2 cellular contexts compared by ENCODE assay signal in the genomic region with DNA sequence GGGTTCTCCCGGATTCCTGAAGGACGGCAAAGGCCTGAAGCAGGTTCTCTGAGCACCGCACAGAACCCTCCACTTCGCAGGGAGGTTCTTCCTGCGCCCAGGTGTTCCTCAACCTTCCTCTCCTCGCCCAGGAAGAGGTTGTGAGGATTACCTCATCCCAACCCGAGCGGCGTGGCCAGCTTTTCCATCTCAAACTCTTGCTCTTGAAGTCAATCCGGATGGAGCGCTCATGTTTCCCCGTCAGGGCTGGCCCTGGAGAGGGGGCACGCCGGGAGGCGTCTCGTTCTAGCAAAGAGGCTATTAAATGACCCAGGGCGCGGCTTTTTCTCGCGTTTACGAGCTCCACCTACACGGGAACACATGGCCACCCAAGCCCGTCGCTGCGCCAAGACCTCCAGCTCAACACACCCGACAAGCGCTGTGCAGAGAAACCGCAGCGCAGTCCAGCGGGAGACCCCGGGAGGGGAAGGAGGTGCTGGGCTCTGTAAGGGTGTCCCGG.
TF ChIP-seq lines count a peak whose summit lies in the region.

No MANE protein-coding gene starts in this region.

TF ChIP-seq in HEK293, 187 proteins besides CTCF, POLR2A, EP300 and RAD21 (continued from another document and continues in another):
- TF ChIP-seq WT1 (tag by site-specific recombination; IDR thresholded peaks at IDR 0.05) (peak; percentile 31; the same call in 1 of the 2 replicates), TCF7L2 (IDR thresholded peaks at IDR 0.05; ENCODE audit: borderline replicate concordance, low read depth, low read length) (no peak), KLF10 (tag by site-specific recombination; IDR thresholded peaks at IDR 0.05) (peak; percentile 73; the same call in 1 of the 2 replicates), MEIS1 (CRISPR knock-in tag; IDR thresholded peaks at IDR 0.05; ENCODE audit: borderline replicate concordance) (no peak), ZNF302 (tag by site-specific recombination; IDR thresholded peaks at IDR 0.05; ENCODE audit: low read depth) (no peak), ZBTB8A (tag by site-specific recombination; IDR thresholded peaks at IDR 0.05) (peak; percentile 75), IKZF3 (tag by site-specific recombination; IDR thresholded peaks at IDR 0.05) (peak; percentile 64; the same call in 1 of the 2 replicates), ZNF76 (tag by site-specific recombination; IDR thresholded peaks at IDR 0.05; ENCODE audit: borderline replicate concordance, low read depth) (peak; percentile 54; the same call in 1 of the 2 replicates), ZNF391 (tag by site-specific recombination; IDR thresholded peaks at IDR 0.05; ENCODE audit: borderline replicate concordance, low read depth) (peak; percentile 45; the same call in 1 of the 2 replicates), ZNF24 (tag by site-specific recombination; IDR thresholded peaks at IDR 0.05) (peak; percentile 67), ZSCAN30 (tag by site-specific recombination; IDR thresholded peaks at IDR 0.05) (no peak; the same call in 1 of the 2 replicates), OVOL3 (tag by site-specific recombination; IDR thresholded peaks at IDR 0.05) (no peak), ZNF664 (tag by site-specific recombination; IDR thresholded peaks at IDR 0.05) (no peak), ZNF843 (tag by site-specific recombination; IDR thresholded peaks at IDR 0.05) (no peak), ZNF214 (tag by site-specific recombination; IDR thresholded peaks at IDR 0.05; ENCODE audit: borderline replicate concordance) (no peak), ZNF394 (tag by site-specific recombination; IDR thresholded peaks at IDR 0.05; ENCODE audit: borderline replicate concordance) (peak; percentile 87), BCL11B (tag by site-specific recombination; IDR thresholded peaks at IDR 0.05; ENCODE audit: low read depth) (no peak), ZNF184 (tag by site-specific recombination; IDR thresholded peaks at IDR 0.05) (no peak), ZXDB (tag by site-specific recombination; IDR thresholded peaks at IDR 0.05) (peak; percentile 79), ZFP69B (tag by site-specific recombination; IDR thresholded peaks at IDR 0.05) (no peak), TRIM28 (IDR thresholded peaks at IDR 0.05; ENCODE audit: borderline replicate concordance, low read length) (no peak), OSR2 (tag by site-specific recombination; IDR thresholded peaks at IDR 0.05) (no peak), ZFP37 (tag by site-specific recombination; IDR thresholded peaks at IDR 0.05) (peak; percentile 80), ZNF571 (tag by site-specific recombination; IDR thresholded peaks at IDR 0.05) (no peak), ZSCAN23 (tag by site-specific recombination; IDR thresholded peaks at IDR 0.05) (no peak), ZNF830 (tag by site-specific recombination; IDR thresholded peaks at IDR 0.05; ENCODE audit: low read depth) (no peak)
- TF ChIP-seq, protein P1, sequence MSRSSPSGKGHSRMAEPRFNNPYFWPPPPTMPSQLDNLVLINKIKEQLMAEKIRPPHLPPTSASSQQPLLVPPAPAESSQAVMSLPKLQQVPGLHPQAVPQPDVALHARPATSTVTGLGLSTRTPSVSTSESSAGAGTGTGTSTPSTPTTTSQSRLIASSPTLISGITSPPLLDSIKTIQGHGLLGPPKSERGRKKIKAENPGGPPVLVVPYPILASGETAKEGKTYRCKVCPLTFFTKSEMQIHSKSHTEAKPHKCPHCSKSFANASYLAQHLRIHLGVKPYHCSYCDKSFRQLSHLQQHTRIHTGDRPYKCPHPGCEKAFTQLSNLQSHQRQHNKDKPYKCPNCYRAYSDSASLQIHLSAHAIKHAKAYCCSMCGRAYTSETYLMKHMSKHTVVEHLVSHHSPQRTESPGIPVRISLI (tag by site-specific recombination; IDR thresholded peaks at IDR 0.05), result no peak
- TF ChIP-seq, protein P2, sequence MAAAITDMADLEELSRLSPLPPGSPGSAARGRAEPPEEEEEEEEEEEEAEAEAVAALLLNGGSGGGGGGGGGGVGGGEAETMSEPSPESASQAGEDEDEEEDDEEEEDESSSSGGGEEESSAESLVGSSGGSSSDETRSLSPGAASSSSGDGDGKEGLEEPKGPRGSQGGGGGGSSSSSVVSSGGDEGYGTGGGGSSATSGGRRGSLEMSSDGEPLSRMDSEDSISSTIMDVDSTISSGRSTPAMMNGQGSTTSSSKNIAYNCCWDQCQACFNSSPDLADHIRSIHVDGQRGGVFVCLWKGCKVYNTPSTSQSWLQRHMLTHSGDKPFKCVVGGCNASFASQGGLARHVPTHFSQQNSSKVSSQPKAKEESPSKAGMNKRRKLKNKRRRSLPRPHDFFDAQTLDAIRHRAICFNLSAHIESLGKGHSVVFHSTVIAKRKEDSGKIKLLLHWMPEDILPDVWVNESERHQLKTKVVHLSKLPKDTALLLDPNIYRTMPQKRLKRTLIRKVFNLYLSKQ (tag by site-specific recombination; IDR thresholded peaks at IDR 0.05; ENCODE audit: borderline replicate concordance), result no peak
- TF ChIP-seq, protein P3, sequence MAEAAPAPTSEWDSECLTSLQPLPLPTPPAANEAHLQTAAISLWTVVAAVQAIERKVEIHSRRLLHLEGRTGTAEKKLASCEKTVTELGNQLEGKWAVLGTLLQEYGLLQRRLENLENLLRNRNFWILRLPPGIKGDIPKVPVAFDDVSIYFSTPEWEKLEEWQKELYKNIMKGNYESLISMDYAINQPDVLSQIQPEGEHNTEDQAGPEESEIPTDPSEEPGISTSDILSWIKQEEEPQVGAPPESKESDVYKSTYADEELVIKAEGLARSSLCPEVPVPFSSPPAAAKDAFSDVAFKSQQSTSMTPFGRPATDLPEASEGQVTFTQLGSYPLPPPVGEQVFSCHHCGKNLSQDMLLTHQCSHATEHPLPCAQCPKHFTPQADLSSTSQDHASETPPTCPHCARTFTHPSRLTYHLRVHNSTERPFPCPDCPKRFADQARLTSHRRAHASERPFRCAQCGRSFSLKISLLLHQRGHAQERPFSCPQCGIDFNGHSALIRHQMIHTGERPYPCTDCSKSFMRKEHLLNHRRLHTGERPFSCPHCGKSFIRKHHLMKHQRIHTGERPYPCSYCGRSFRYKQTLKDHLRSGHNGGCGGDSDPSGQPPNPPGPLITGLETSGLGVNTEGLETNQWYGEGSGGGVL (tag by site-specific recombination; IDR thresholded peaks at IDR 0.05), result peak; percentile 98
- TF ChIP-seq, protein P4, sequence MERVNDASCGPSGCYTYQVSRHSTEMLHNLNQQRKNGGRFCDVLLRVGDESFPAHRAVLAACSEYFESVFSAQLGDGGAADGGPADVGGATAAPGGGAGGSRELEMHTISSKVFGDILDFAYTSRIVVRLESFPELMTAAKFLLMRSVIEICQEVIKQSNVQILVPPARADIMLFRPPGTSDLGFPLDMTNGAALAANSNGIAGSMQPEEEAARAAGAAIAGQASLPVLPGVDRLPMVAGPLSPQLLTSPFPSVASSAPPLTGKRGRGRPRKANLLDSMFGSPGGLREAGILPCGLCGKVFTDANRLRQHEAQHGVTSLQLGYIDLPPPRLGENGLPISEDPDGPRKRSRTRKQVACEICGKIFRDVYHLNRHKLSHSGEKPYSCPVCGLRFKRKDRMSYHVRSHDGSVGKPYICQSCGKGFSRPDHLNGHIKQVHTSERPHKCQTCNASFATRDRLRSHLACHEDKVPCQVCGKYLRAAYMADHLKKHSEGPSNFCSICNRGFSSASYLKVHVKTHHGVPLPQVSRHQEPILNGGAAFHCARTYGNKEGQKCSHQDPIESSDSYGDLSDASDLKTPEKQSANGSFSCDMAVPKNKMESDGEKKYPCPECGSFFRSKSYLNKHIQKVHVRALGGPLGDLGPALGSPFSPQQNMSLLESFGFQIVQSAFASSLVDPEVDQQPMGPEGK (tag by site-specific recombination; IDR thresholded peaks at IDR 0.05), result peak; percentile 86

TF ChIP-seq in HepG2, 621 proteins besides CTCF, POLR2A, EP300 and RAD21 (continued from another document and continues in another):
- TF ChIP-seq, protein P5, sequence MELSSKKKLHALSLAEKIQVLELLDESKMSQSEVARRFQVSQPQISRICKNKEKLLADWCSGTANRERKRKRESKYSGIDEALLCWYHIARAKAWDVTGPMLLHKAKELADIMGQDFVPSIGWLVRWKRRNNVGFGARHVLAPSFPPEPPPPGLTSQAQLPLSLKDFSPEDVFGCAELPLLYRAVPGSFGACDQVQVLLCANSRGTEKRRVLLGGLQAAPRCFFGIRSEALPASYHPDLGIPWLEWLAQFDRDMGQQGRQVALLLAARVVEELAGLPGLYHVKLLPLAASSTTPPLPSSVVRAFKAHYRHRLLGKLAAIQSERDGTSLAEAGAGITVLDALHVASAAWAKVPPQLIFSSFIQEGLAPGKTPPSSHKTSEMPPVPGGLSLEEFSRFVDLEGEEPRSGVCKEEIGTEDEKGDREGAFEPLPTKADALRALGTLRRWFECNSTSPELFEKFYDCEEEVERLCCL (CRISPR knock-in tag; IDR thresholded peaks at IDR 0.05; ENCODE audit: borderline replicate concordance), result no peak
- TF ChIP-seq SALL2 (CRISPR knock-in tag; IDR thresholded peaks at IDR 0.05), result no peak
- peak; percentile 93; the same call in 1 of the 2 replicates for TF ChIP-seq NFATC3 (CRISPR knock-in tag; IDR thresholded peaks at IDR 0.05)
- TF ChIP-seq SMAD9 (CRISPR knock-in tag; IDR thresholded peaks at IDR 0.05), result no peak; the same call in 1 of the 2 replicates
- TF ChIP-seq, protein P6, sequence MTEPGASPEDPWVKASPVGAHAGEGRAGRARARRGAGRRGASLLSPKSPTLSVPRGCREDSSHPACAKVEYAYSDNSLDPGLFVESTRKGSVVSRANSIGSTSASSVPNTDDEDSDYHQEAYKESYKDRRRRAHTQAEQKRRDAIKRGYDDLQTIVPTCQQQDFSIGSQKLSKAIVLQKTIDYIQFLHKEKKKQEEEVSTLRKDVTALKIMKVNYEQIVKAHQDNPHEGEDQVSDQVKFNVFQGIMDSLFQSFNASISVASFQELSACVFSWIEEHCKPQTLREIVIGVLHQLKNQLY (CRISPR knock-in tag; IDR thresholded peaks at IDR 0.05), result no peak; the same call in 1 of the 2 replicates
- TF ChIP-seq NRL (CRISPR knock-in tag; IDR thresholded peaks at IDR 0.05; ENCODE audit: borderline replicate concordance), result no peak
- TF ChIP-seq ZNF746 (CRISPR knock-in tag; IDR thresholded peaks at IDR 0.05), result no peak
- peak; percentile 51 for TF ChIP-seq ATF7-NPFF (CRISPR knock-in tag; IDR thresholded peaks at IDR 0.05; ENCODE audit: low read depth)
- peak; percentile 24; the same call in 1 of the 2 replicates for TF ChIP-seq MIER3 (CRISPR knock-in tag; IDR thresholded peaks at IDR 0.05; ENCODE audit: borderline replicate concordance)
- TF ChIP-seq ZNF670 (CRISPR knock-in tag; IDR thresholded peaks at IDR 0.05; ENCODE audit: borderline replicate concordance), result 0 out of 2 replicates have a peak, but pooled peaks have one; percentile 46
- TF ChIP-seq, protein P7, sequence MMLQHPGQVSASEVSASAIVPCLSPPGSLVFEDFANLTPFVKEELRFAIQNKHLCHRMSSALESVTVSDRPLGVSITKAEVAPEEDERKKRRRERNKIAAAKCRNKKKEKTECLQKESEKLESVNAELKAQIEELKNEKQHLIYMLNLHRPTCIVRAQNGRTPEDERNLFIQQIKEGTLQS (CRISPR knock-in tag; IDR thresholded peaks at IDR 0.05), result 0 out of 2 replicates have a peak, but pooled peaks have one; percentile 13
- peak; percentile 57; the same call in 1 of the 2 replicates for TF ChIP-seq NFKBIZ (CRISPR knock-in tag; IDR thresholded peaks at IDR 0.05)
- TF ChIP-seq ZNF30 (CRISPR knock-in tag; IDR thresholded peaks at IDR 0.05), result no peak
- TF ChIP-seq SMAD3 (CRISPR knock-in tag; IDR thresholded peaks at IDR 0.05), result peak; percentile 25; the same call in 1 of the 2 replicates
- no peak for TF ChIP-seq NKX3-1 (CRISPR knock-in tag; IDR thresholded peaks at IDR 0.05)
- TF ChIP-seq, protein P8, sequence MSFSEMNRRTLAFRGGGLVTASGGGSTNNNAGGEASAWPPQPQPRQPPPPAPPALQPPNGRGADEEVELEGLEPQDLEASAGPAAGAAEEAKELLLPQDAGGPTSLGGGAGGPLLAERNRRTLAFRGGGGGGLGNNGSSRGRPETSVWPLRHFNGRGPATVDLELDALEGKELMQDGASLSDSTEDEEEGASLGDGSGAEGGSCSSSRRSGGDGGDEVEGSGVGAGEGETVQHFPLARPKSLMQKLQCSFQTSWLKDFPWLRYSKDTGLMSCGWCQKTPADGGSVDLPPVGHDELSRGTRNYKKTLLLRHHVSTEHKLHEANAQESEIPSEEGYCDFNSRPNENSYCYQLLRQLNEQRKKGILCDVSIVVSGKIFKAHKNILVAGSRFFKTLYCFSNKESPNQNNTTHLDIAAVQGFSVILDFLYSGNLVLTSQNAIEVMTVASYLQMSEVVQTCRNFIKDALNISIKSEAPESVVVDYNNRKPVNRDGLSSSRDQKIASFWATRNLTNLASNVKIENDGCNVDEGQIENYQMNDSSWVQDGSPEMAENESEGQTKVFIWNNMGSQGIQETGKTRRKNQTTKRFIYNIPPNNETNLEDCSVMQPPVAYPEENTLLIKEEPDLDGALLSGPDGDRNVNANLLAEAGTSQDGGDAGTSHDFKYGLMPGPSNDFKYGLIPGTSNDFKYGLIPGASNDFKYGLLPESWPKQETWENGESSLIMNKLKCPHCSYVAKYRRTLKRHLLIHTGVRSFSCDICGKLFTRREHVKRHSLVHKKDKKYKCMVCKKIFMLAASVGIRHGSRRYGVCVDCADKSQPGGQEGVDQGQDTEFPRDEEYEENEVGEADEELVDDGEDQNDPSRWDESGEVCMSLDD (CRISPR knock-in tag; IDR thresholded peaks at IDR 0.05; ENCODE audit: borderline replicate concordance), result no peak
- peak; percentile 10 for TF ChIP-seq ZC3H13 (CRISPR knock-in tag; IDR thresholded peaks at IDR 0.05)
- no peak for TF ChIP-seq ZNF431 (CRISPR knock-in tag; IDR thresholded peaks at IDR 0.05; ENCODE audit: borderline replicate concordance, low read depth)
- TF ChIP-seq ETV5 (CRISPR knock-in tag; IDR thresholded peaks at IDR 0.05; ENCODE audit: borderline replicate concordance), result 0 out of 2 replicates have a peak, but pooled peaks have one; percentile 37
- peak; percentile 33 for TF ChIP-seq IKZF4 (CRISPR knock-in tag; IDR thresholded peaks at IDR 0.05; ENCODE audit: borderline replicate concordance, low read depth, not compliant biosample characterization)
- TF ChIP-seq, protein P9, sequence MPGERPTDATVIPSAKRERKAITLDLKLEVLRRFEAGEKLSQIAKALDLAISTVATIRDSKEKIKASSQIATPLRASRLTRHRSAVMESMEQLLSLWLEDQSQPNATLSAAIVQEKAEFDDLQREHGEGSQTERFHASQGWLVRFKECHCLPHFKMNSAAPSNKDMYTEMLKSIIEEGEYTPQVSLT (CRISPR knock-in tag; IDR thresholded peaks at IDR 0.05; ENCODE audit: borderline replicate concordance, low read depth), result no peak
- TF ChIP-seq, protein P10, sequence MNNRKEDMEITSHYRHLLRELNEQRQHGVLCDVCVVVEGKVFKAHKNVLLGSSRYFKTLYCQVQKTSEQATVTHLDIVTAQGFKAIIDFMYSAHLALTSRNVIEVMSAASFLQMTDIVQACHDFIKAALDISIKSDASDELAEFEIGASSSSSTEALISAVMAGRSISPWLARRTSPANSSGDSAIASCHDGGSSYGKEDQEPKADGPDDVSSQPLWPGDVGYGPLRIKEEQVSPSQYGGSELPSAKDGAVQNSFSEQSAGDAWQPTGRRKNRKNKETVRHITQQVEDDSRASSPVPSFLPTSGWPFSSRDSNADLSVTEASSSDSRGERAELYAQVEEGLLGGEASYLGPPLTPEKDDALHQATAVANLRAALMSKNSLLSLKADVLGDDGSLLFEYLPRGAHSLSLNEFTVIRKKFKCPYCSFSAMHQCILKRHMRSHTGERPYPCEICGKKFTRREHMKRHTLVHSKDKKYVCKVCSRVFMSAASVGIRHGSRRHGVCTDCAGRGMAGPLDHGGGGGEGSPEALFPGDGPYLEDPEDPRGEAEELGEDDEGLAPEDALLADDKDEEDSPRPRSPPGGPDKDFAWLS (CRISPR knock-in tag; IDR thresholded peaks at IDR 0.05; ENCODE audit: borderline replicate concordance), result peak; percentile 4; the same call in 1 of the 2 replicates
- TF ChIP-seq ZEB1 (IDR thresholded peaks at IDR 0.05; ENCODE audit: insufficient replicate concordance, low read depth), result peak; percentile 69
- no peak for TF ChIP-seq ZNF713 (CRISPR knock-in tag; IDR thresholded peaks at IDR 0.05)
- TF ChIP-seq SAFB2 (CRISPR knock-in tag; IDR thresholded peaks at IDR 0.05; ENCODE audit: borderline replicate concordance, low read depth), result 0 out of 2 replicates have a peak, but pooled peaks have one; percentile 18
